ENCODE assay signal across 26 cellular contexts in the genomic region with DNA sequence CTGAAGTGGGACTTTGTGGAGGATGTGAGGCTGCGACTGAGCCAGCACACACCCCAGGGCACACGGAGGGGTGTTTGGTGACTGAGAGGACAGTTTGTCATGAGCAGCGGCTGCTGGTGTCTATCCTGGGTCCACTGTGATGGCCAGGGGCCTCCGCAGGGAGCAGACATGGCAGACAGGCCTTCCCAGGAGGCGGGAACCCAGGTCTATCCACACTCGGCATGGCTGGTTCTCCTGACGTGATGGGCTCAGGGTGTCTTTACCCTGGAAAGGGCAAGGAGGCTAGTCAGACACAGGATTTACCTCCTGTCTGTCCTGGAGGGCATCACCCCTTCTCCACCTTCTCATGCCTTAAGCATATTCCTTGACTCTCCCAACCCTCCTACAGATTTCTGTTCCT. TPM values are rescaled to one million over a fixed set of nuclear protein-coding genes. Genes with fewer than 3 reads are reported as not detected.
"Had no signal": no experiment of that assay in that cellular context is flagged by ENCODE, and none has a peak within 500 bp of the region (broad histone marks: within the 10 kb centered on the region; RNA-seq: fewer than 3 reads in every experiment).

No MANE protein-coding gene starts in this region.

- H3K9ac ChIP-seq: SK-N-SH had no signal

- DNase-seq: activated CD8-positive, alpha-beta memory T cell treated with anti-CD3 and anti-CD28 coated beads, Interleukin-2, amount 50 U/mL, for 4 hours; activated effector memory CD4-positive, alpha-beta T cell treated with anti-CD3 and anti-CD28 coated beads, Interleukin-2, amount 50 U/mL, for 16 hours; activated naive CD4-positive, alpha-beta T cell treated with anti-CD3 and anti-CD28 coated beads, Interleukin-2, amount 50 U/mL, for 16 hours; activated T-cell treated with anti-CD3 and anti-CD28 coated beads, Interleukin-2, amount 50 U/mL, for 72 hours; effector memory CD8-positive, alpha-beta T cell; foreskin melanocyte; kidney glomerular epithelial cell; mesenchymal stem cell; retina; SIG-M5; SK-N-SH; stimulated activated CD4-positive, alpha-beta T cell treated with anti-CD3 and anti-CD28 coated beads, Interleukin-2, amount 100 ng/mL, for 48 hours; stimulated activated naive CD8-positive, alpha-beta T cell treated with anti-CD3 and anti-CD28 coated beads, Interleukin-15, Interleukin-2, amounts not matched to agents 100 U/mL and 50 U/mL, for 24 hours; T-helper 9 cell had no signal

- H3K9me3 Mint-ChIP-seq: activated T-cell treated with anti-CD3 and anti-CD28 coated beads, Interleukin-2, amount 50 U/mL, for 72 hours; effector memory CD8-positive, alpha-beta T cell had no signal

- H3K36me3 Mint-ChIP-seq: brain had no signal

- H3K36me3 ChIP-seq: upper lobe of left lung had no signal

- H3K9me3 ChIP-seq: upper lobe of left lung had no signal

- H3K27me3 ChIP-seq: upper lobe of left lung had no signal

- H3K4me1 ChIP-seq: upper lobe of left lung had no signal

- H3K4me2 ChIP-seq: SK-N-SH had no signal

- H3K4me3 Mint-ChIP-seq: activated T-cell treated with anti-CD3 and anti-CD28 coated beads, Interleukin-2, amount 50 U/mL, for 72 hours; brain; effector memory CD8-positive, alpha-beta T cell had no signal

- H3K27ac Mint-ChIP-seq: activated T-cell treated with anti-CD3 and anti-CD28 coated beads, Interleukin-2, amount 50 U/mL, for 72 hours had no signal

- ATAC-seq: stimulated activated naive CD8-positive, alpha-beta T cell treated with anti-CD3 and anti-CD28 coated beads, Interleukin-15, Interleukin-2, amounts not matched to agents 100 U/mL and 50 U/mL, for 24 hours had no signal

RNA-seq across cellular contexts. Expression of a gene that starts 0.7 kb away (rescaled TPM):
- total RNA-seq: endothelial cell of umbilical vein, myocyte had no signal
- polyA plus RNA-seq: endothelial cell of umbilical vein, neural cell, SK-N-SH had no signal

RNA-seq across cellular contexts. Expression of a gene that starts 15.3 kb away (rescaled TPM):
- total RNA-seq: activated T-cell treated with anti-CD3 and anti-CD28 coated beads, Interleukin-2, amount 50 U/mL, for 72 hours; endothelial cell of umbilical vein; esophagus mucosa; myocyte had no signal
- polyA plus RNA-seq: endothelial cell of umbilical vein, neural cell, SK-N-SH had no signal

RNA-seq across cellular contexts. Expression of a gene that starts 20.7 kb away (rescaled TPM):
- total RNA-seq: activated T-cell treated with anti-CD3 and anti-CD28 coated beads, Interleukin-2, amount 50 U/mL, for 72 hours; aorta; dorsolateral prefrontal cortex; endothelial cell of umbilical vein; esophagus mucosa; myocyte; omental fat pad; subcutaneous adipose tissue had no signal
- polyA plus RNA-seq: aorta, endothelial cell of umbilical vein, liver, neural cell, SK-N-SH had no signal

RNA-seq across cellular contexts. Expression of a gene that starts 45.5 kb away (rescaled TPM):
- total RNA-seq: aorta, dorsolateral prefrontal cortex, endothelial cell of umbilical vein, esophagus mucosa, myocyte, subcutaneous adipose tissue, upper lobe of left lung had no signal
- polyA plus RNA-seq: adipose tissue, endothelial cell of umbilical vein, liver, neural cell, SK-N-SH had no signal
